In genomic region chr14:80584638-80585505, GRCh38 we compare ENCODE assay signal across 14 cellular contexts.
DNase-seq lines count a peak whose midpoint lies in the region; ATAC-seq, FAIRE-seq and TF ChIP-seq lines count a peak whose summit lies in the region.
"Had no signal": no experiment of that assay in that cellular context is flagged by ENCODE, and none has a peak within 500 bp of the region (broad histone marks: within the 10 kb centered on the region; RNA-seq: fewer than 3 reads in every experiment).

No MANE protein-coding gene starts in this region.

- H3K36me3 Mint-ChIP-seq in T-helper 2 cell treated with Interferon-gamma antibody and Interleukin-4, amounts not matched to agents 5 μg/mL and 100 μg/mL, for 36 hours (ENCODE audit: low read depth) = no peaks in the 10 kb centered on the region

- no peaks in the 10 kb centered on the region for H3K9me2 ChIP-seq in SK-N-SH

- H4K20me1 ChIP-seq in SK-N-SH (ENCODE audit: insufficient read depth) = no peaks in the 10 kb centered on the region
- H4K20me1 ChIP-seq in keratinocyte (ENCODE audit: control insufficient read depth, extremely low read depth, insufficient read depth, low read length) = no peaks in the 10 kb centered on the region

- peak; percentile 23 for DNase-seq in DMS79 (lab: John Stamatoyannopoulos, UW)
- DNase-seq in M059J (ENCODE audit: low read depth) = peak; percentile 77
- DNase-seq in SK-N-SH = peak; percentile 24
- peak; percentile 52 for DNase-seq in keratinocyte (ENCODE audit: low read depth, low spot score)
- no peak for DNase-seq in NCI-H82 (lab: John Stamatoyannopoulos, UW)
- no peak for DNase-seq in T-helper 2 cell treated with Interferon-gamma antibody and Interleukin-4, amounts not matched to agents 5 μg/mL and 100 μg/mL, for 36 hours (ENCODE audit: low spot score)
- no peak for DNase-seq in lower lobe of right lung
- DNase-seq: activated CD8-positive, alpha-beta T cell treated with anti-CD3 and anti-CD28 coated beads for 36 hours; cerebellar nuclear complex; NCI-H1048; right lobe of liver; T1000 had no signal

- H3K79me2 ChIP-seq in SK-N-SH (ENCODE audit: insufficient read depth) (no peaks in the 10 kb centered on the region), keratinocyte (ENCODE audit: control insufficient read depth, insufficient read depth, low read length) (no peaks in the 10 kb centered on the region)

- H3K4me3 Mint-ChIP-seq in T-helper 2 cell treated with Interferon-gamma antibody and Interleukin-4, amounts not matched to agents 5 μg/mL and 100 μg/mL, for 36 hours = no peak overlapping the region
- H3K4me3 Mint-ChIP-seq: activated CD8-positive, alpha-beta T cell treated with anti-CD3 and anti-CD28 coated beads for 36 hours had no signal

- TF ChIP-seq CTCF in SK-N-SH (IDR thresholded peaks at IDR 0.05) = no peak
- no peak for TF ChIP-seq CTCF in keratinocyte (optimal IDR thresholded peaks at IDR 0.05 in 1 of 3, IDR thresholded peaks at IDR 0.05 in 1 of 3, conservative IDR thresholded peaks at IDR 0.05 in 1 of 3; ENCODE audit: extremely low read depth in 1 of 3, insufficient read depth in 2 of 3, low read length in 3 of 3)
- no peak for TF ChIP-seq CTCF in lower lobe of right lung (IDR thresholded peaks at IDR 0.05)

- 60% methylated on average over 4 of the region's 4 CpGs for WGBS in SK-N-SH (ENCODE audit: low lambda C conversion rate)

- peaks cover 10% of the 10 kb centered on the region for H3K4me1 Mint-ChIP-seq in T-helper 2 cell treated with Interferon-gamma antibody and Interleukin-4, amounts not matched to agents 5 μg/mL and 100 μg/mL, for 36 hours (ENCODE audit: low read depth)

- CTCF ChIA-PET in SK-N-SH (lab: Yijun Ruan, JAX) = interaction anchor here (0.5 kb wide), 1 partner anchor 265 kb away, joined by 4 read pairs; no protein-coding TSS in a partner anchor

- H3F3A ChIP-seq in SK-N-SH (replicated peaks; ENCODE audit: insufficient read depth) = no peaks in the 10 kb centered on the region

- H3K27me3 Mint-ChIP-seq in T-helper 2 cell treated with Interferon-gamma antibody and Interleukin-4, amounts not matched to agents 5 μg/mL and 100 μg/mL, for 36 hours (ENCODE audit: low read depth) = peaks cover 6% of the 10 kb centered on the region
- H3K27me3 Mint-ChIP-seq: activated CD8-positive, alpha-beta T cell treated with anti-CD3 and anti-CD28 coated beads for 36 hours had no signal

- H3K9me3 ChIP-seq in SK-N-SH (no peaks in the 10 kb centered on the region), keratinocyte (ENCODE audit: control insufficient read depth, low read depth, low read length) (no peaks in the 10 kb centered on the region), lower lobe of right lung (no peaks in the 10 kb centered on the region)
- H3K9me3 ChIP-seq: right lobe of liver had no signal

- no peaks in the 10 kb centered on the region for H3K9me1 ChIP-seq in keratinocyte (ENCODE audit: control insufficient read depth, extremely low read depth, insufficient read depth, low read length)

- H3K27ac ChIP-seq in SK-N-SH (ENCODE audit: low read depth in 2 of 2, low read length in 1 of 2) (no peak overlapping the region), keratinocyte (ENCODE audit: control insufficient read depth, insufficient read depth, low read length) (peak overlapping the region; percentile 45), lower lobe of right lung (no peak overlapping the region)
- H3K27ac ChIP-seq: C4-2B, right lobe of liver had no signal

- H3K4me3 ChIP-seq in SK-N-SH (ENCODE audit: low read depth in 2 of 2, low read length in 1 of 2) = no peak overlapping the region
- no peak overlapping the region for H3K4me3 ChIP-seq in keratinocyte (ENCODE audit: control insufficient read depth in 2 of 3, extremely low read depth in 1 of 3, insufficient read depth in 2 of 3, low read depth in 1 of 3, low read length in 3 of 3)
- no peak overlapping the region for H3K4me3 ChIP-seq in lower lobe of right lung
- H3K4me3 ChIP-seq: right lobe of liver had no signal

- no peaks in the 10 kb centered on the region for H3K27me3 ChIP-seq in SK-N-SH (ENCODE audit: insufficient read depth)
- H3K27me3 ChIP-seq in keratinocyte (ENCODE audit: control insufficient read depth, extremely low read depth, insufficient read depth, low read length) = no peaks in the 10 kb centered on the region
- no peaks in the 10 kb centered on the region for H3K27me3 ChIP-seq in lower lobe of right lung (ENCODE audit: low read depth)
- H3K27me3 ChIP-seq: right lobe of liver had no signal

- TF ChIP-seq EP300 in SK-N-SH (IDR thresholded peaks at IDR 0.05; ENCODE audit: borderline replicate concordance in 1 of 2, low read depth in 1 of 2, low read length in 1 of 2) = peak in 1 of 2 experiments; percentile 81; a peak in 2 of 4 replicates

- H3K9ac ChIP-seq in SK-N-SH (no peak overlapping the region), keratinocyte (ENCODE audit: control insufficient read depth, extremely low read depth, insufficient read depth, low read length) (no peak overlapping the region)

- no peak for ATAC-seq in GM21528 (IDR thresholded peaks at IDR 0.05; ENCODE audit: low FRiP score, unreplicated experiment)
- no peak for ATAC-seq in lower lobe of right lung
- ATAC-seq: activated CD8-positive, alpha-beta T cell treated with anti-CD3 and anti-CD28 coated beads for 36 hours had no signal

- H3K36me3 ChIP-seq in SK-N-SH (replicated peaks in 1 of 2; ENCODE audit: control insufficient read depth in 1 of 2, insufficient read depth in 2 of 2, low read length in 1 of 2) (peaks cover 0 to under 1% of the 10 kb centered on the region in 2 experiments), keratinocyte (ENCODE audit: control insufficient read depth in 2 of 2, extremely low read depth in 1 of 2, insufficient read depth in 2 of 2, low read length in 2 of 2) (no peaks in the 10 kb centered on the region), lower lobe of right lung (no peaks in the 10 kb centered on the region)
- H3K36me3 ChIP-seq: right lobe of liver had no signal

- peak; percentile 52 for FAIRE-seq in keratinocyte (lab: Jason Lieb, UNC)

- H3K4me2 ChIP-seq in SK-N-SH (no peak overlapping the region), keratinocyte (ENCODE audit: control insufficient read depth, extremely low read depth, insufficient read depth, low read depth, low read length) (peak overlapping the region; percentile 56)

- no peak overlapping the region for H3K27ac Mint-ChIP-seq in T-helper 2 cell treated with Interferon-gamma antibody and Interleukin-4, amounts not matched to agents 5 μg/mL and 100 μg/mL, for 36 hours
- H3K27ac Mint-ChIP-seq: activated CD8-positive, alpha-beta T cell treated with anti-CD3 and anti-CD28 coated beads for 36 hours had no signal

- dilution Hi-C loops in keratinocyte (cut with MboI; ENCODE audit: extremely low pct_ligation_motif_present, low sequenced_read_pairs) = no loop called here

- no peaks in the 10 kb centered on the region for H3K9me3 Mint-ChIP-seq in T-helper 2 cell treated with Interferon-gamma antibody and Interleukin-4, amounts not matched to agents 5 μg/mL and 100 μg/mL, for 36 hours
- H3K9me3 Mint-ChIP-seq: activated CD8-positive, alpha-beta T cell treated with anti-CD3 and anti-CD28 coated beads for 36 hours had no signal

- H3K4me1 ChIP-seq in SK-N-SH (ENCODE audit: control insufficient read depth in 1 of 2, insufficient read depth in 2 of 2, low read depth in 1 of 2, low read length in 1 of 2) (peaks cover 0 to 5% of the 10 kb centered on the region in 2 experiments; a peak in 2 of 4 replicates), keratinocyte (ENCODE audit: control insufficient read depth, extremely low read depth, insufficient read depth, low read length) (peaks cover 12% of the 10 kb centered on the region), lower lobe of right lung (no peaks in the 10 kb centered on the region)
- H3K4me1 ChIP-seq: right lobe of liver had no signal

- TF ChIP-seq RAD21 in SK-N-SH (IDR thresholded peaks at IDR 0.05; ENCODE audit: low read length) = no peak

- POLR2A ChIA-PET in SK-N-SH (lab: Yijun Ruan, JAX) = no interaction called here

- intact Hi-C loops in lower lobe of right lung (cut with DNase I) = no loop called here

- H2AFZ ChIP-seq in SK-N-SH (ENCODE audit: low read depth) = no peak overlapping the region
- H2AFZ ChIP-seq in keratinocyte (ENCODE audit: control insufficient read depth, low read length) = no peak overlapping the region

TF ChIP-seq in SK-N-SH, 30 proteins besides CTCF, POLR2A, EP300 and RAD21 (continues in another document):
- TF ChIP-seq CHD2 (IDR thresholded peaks at IDR 0.05; ENCODE audit: low read length, partially characterized antibody) = peak; percentile 64
- TF ChIP-seq RCOR1 (IDR thresholded peaks at IDR 0.05; ENCODE audit: low read length) = peak; percentile 87
- no peak for TF ChIP-seq GABPA (IDR thresholded peaks at IDR 0.05; ENCODE audit: low read depth)
- no peak for TF ChIP-seq REST (IDR thresholded peaks at IDR 0.05; ENCODE audit: low read depth, low read length)
- no peak for TF ChIP-seq NRF1 (IDR thresholded peaks at IDR 0.05; ENCODE audit: low read depth, low read length)
- TF ChIP-seq MAX (IDR thresholded peaks at IDR 0.05; ENCODE audit: low read depth) = no peak
- TF ChIP-seq TCF12 (IDR thresholded peaks at IDR 0.05) = peak; percentile 9; the same call in 1 of the 2 replicates

Comparison
In these comparisons a context has a peak if more than half of its experiments do, and no peak if none do; other contexts are left out.
1. DNase-seq: peak in DMS79 (single experiment), M059J (single experiment), SK-N-SH (single experiment) and keratinocyte (single experiment); none in NCI-H82 (single experiment), T-helper 2 cell treated with Interferon-gamma antibody and Interleukin-4, amounts not matched to agents 5 μg/mL and 100 μg/mL, for 36 hours (single experiment) and lower lobe of right lung (single experiment).